In genomic region chr3:17738921-17739320, GRCh38 we compare ENCODE assay signal across 18 cellular contexts. TPM values are rescaled to one million over a fixed set of nuclear protein-coding genes. Genes with fewer than 3 reads are reported as not detected.
DNase-seq lines count a peak whose midpoint lies in the region; ATAC-seq, FAIRE-seq and TF ChIP-seq lines count a peak whose summit lies in the region.
"Had no signal": no experiment of that assay in that cellular context is flagged by ENCODE, and none has a peak within 500 bp of the region (broad histone marks: within the 10 kb centered on the region; RNA-seq: fewer than 3 reads in every experiment).

No MANE protein-coding gene starts in this region.

- H3K4me1 Mint-ChIP-seq in stimulated activated naive B cell treated with anti-CD40 and anti-IgM and Interleukin-4, amounts not matched to agents 10 μg/mL and 1 μg/mL and 100 μg/mL, for 72 hours = peaks cover 24 to 65% of the 10 kb centered on the region in 2 donors

- FAIRE-seq in GM12891 (lab: Jason Lieb, UNC) = peak; percentile 5
- FAIRE-seq in HTR-8/SVneo (lab: Jason Lieb, UNC) = no peak
- FAIRE-seq: HepG2 had no signal

- TF ChIP-seq CTCF in RWPE2 (IDR thresholded peaks at IDR 0.05; ENCODE audit: poor library complexity, severe bottlenecking) (no peak), epithelial cell of esophagus (IDR thresholded peaks at IDR 0.05; ENCODE audit: insufficient read depth, low read depth, low read length, missing control alignments) (no peak), mucosa of descending colon (IDR thresholded peaks at IDR 0.05) (no peak)

- peak overlapping the region; percentile 63 for H3K27ac Mint-ChIP-seq in stimulated activated naive B cell treated with anti-CD40 and anti-IgM and Interleukin-4, amounts not matched to agents 10 μg/mL and 1 μg/mL and 100 μg/mL, for 72 hours
- H3K27ac Mint-ChIP-seq: activated naive CD8-positive, alpha-beta T cell had no signal

- H3K9me3 Mint-ChIP-seq in stimulated activated naive B cell treated with anti-CD40 and anti-IgM and Interleukin-4, amounts not matched to agents 10 μg/mL and 1 μg/mL and 100 μg/mL, for 72 hours = peaks cover 0 to 1% of the 10 kb centered on the region in 2 donors

- H3K4me1 ChIP-seq in RWPE2 (ENCODE audit: insufficient read depth, poor library complexity, severe bottlenecking) = peaks cover 23% of the 10 kb centered on the region
- peaks cover 28% of the 10 kb centered on the region for H3K4me1 ChIP-seq in mucosa of descending colon (ENCODE audit: low read depth)

- H3K9me3 ChIP-seq in RWPE2 (ENCODE audit: severe bottlenecking) (no peaks in the 10 kb centered on the region), mucosa of descending colon (no peaks in the 10 kb centered on the region)
- H3K9me3 ChIP-seq: upper lobe of right lung had no signal

- H3K27me3 Mint-ChIP-seq in stimulated activated naive B cell treated with anti-CD40 and anti-IgM and Interleukin-4, amounts not matched to agents 10 μg/mL and 1 μg/mL and 100 μg/mL, for 72 hours = no peaks in the 10 kb centered on the region
- H3K27me3 Mint-ChIP-seq: activated naive CD8-positive, alpha-beta T cell had no signal

- peaks cover 14% of the 10 kb centered on the region for H3K36me3 ChIP-seq in RWPE2 (ENCODE audit: low read depth)
- no peaks in the 10 kb centered on the region for H3K36me3 ChIP-seq in mucosa of descending colon (ENCODE audit: low read depth)
- H3K36me3 ChIP-seq: upper lobe of right lung had no signal

- DNase-seq in GM12891 (ENCODE audit: insufficient read length, low spot score) = no peak
- DNase-seq in RWPE2 (ENCODE audit: low spot score) = no peak
- no peak for DNase-seq in epithelial cell of esophagus (ENCODE audit: low read depth)
- no peak for DNase-seq in stimulated activated naive B cell treated with anti-CD40 and anti-IgM and Interleukin-4, amounts not matched to agents 10 μg/mL and 1 μg/mL and 100 μg/mL, for 72 hours
- no peak for DNase-seq in mucosa of descending colon
- no peak for DNase-seq in HTR-8/SVneo (ENCODE audit: insufficient read length, low spot score)
- no peak for DNase-seq in NK-92 treated with Interleukin-12 subunit alpha and Interleukin-12 subunit beta, amount 100 ng/mL, for 24 hours (lab: John Stamatoyannopoulos, UW)
- DNase-seq in RKO (ENCODE audit: low spot score) = no peak
- DNase-seq: activated CD4-positive, alpha-beta T cell treated with anti-CD3 and anti-CD28 coated beads for 1 hour; activated CD8-positive, alpha-beta memory T cell treated with anti-CD3 and anti-CD28 coated beads, Interleukin-2, amount 50 U/mL, for 48 hours; GOT3; left cardiac atrium; NCI-H1105 treated with DMSO at 0.1 percent for 48 hours; NCI-H2227 treated with DMSO at 0.1 percent for 48 hours; upper lobe of right lung had no signal

- H3K27ac ChIP-seq in RWPE2 (ENCODE audit: poor library complexity, severe bottlenecking) = peak overlapping the region; percentile 98

- peak overlapping the region; percentile 63 to 86 for H3K4me3 Mint-ChIP-seq in stimulated activated naive B cell treated with anti-CD40 and anti-IgM and Interleukin-4, amounts not matched to agents 10 μg/mL and 1 μg/mL and 100 μg/mL, for 72 hours
- H3K4me3 Mint-ChIP-seq: activated naive CD8-positive, alpha-beta T cell had no signal

- no peaks in the 10 kb centered on the region for H3K27me3 ChIP-seq in RWPE2 (ENCODE audit: insufficient read depth, poor library complexity, severe bottlenecking)
- H3K27me3 ChIP-seq: upper lobe of right lung had no signal

- no peak for TF ChIP-seq POLR2A in GM12891 (IDR thresholded peaks at IDR 0.05; ENCODE audit: low read depth, low read length)

- H3K4me3 ChIP-seq in RWPE2 (ENCODE audit: severe bottlenecking) (no peak overlapping the region), epithelial cell of esophagus (ENCODE audit: low read length) (peak overlapping the region; percentile 21), mucosa of descending colon (no peak overlapping the region)

- peaks cover 10 to 22% of the 10 kb centered on the region in 2 donors for H3K36me3 Mint-ChIP-seq in stimulated activated naive B cell treated with anti-CD40 and anti-IgM and Interleukin-4, amounts not matched to agents 10 μg/mL and 1 μg/mL and 100 μg/mL, for 72 hours

- intact Hi-C loops in mucosa of descending colon (cut with DNase I, micrococcal nuclease) = no loop called here

- ATAC-seq in RWPE2 (ENCODE audit: low read depth) = no peak
- ATAC-seq in stimulated activated naive B cell treated with anti-CD40 and anti-IgM and Interleukin-4, amounts not matched to agents 10 μg/mL and 1 μg/mL and 100 μg/mL, for 72 hours (replicated peaks) = no peak
- ATAC-seq in mucosa of descending colon = no peak
- ATAC-seq: esophagus mucosa, HepG2, left cardiac atrium, upper lobe of right lung had no signal

TF ChIP-seq in GM12891, 5 proteins besides CTCF, POLR2A, EP300 and RAD21:
- TF ChIP-seq POU2F2 (IDR thresholded peaks at IDR 0.05; ENCODE audit: low read depth, low read length) (no peak), PAX5 (IDR thresholded peaks at IDR 0.05; ENCODE audit: insufficient read depth, low read length, severe bottlenecking) (no peak), POLR2AphosphoS5 (IDR thresholded peaks at IDR 0.05; ENCODE audit: low read depth, low read length) (no peak), SPI1 (IDR thresholded peaks at IDR 0.05; ENCODE audit: low read depth, low read length) (no peak), TAF1 (IDR thresholded peaks at IDR 0.05; ENCODE audit: low read depth, low read length) (no peak)

RNA-seq across cellular contexts. Expression of gene TBC1D5, which starts 3.5 kb away (rescaled TPM):
- polyA plus RNA-seq in GM12891 (2012; ENCODE audit: low read depth, missing spikeins) = 17.4 TPM
- total RNA-seq in mucosa of descending colon = 10 to 100 TPM; 33.1 to 56.1 (median 44.1) TPM
